ENCODE assay signal across 8 cellular contexts in the genomic region with DNA sequence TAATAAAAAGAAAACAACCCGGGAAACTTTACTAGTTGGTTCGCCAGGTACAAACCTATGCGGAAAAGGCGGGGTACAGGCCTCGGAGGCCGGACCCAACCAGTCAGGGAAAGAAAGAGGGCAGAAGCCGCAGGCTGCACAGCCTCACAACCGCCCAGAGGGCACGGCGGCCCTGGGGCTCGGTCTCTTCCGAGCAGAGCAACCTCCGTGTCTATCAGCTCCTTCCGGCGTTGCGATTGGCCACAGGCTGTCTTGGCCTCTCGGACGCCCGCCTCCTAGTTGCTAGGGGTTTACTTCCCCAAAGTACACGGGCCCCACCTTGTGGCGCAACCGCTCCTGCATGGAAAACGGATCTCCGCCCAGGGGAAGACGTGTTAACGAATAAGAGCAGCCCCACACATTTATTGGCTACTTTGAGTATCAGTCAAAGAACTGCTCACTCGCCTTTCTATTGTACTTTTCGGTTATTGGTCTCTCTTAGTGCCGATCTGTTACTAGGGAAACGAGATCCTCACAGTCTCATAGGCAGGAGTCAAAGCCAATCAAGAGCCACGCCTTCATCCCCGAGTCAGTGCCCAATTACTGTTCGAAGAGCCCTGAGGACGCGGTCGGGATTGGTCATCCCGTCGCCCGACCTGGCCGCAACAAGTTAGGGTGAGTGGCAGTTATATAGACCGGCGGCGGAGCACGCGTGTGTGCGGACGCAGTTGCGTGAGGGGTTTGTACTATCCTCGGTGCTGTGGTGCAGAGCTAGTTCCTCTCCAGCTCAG. TPM values are rescaled to one million over a fixed set of nuclear protein-coding genes. Genes with fewer than 3 reads are reported as not detected.
DNase-seq lines count a peak whose midpoint lies in the region; ATAC-seq and TF ChIP-seq lines count a peak whose summit lies in the region.

A gene (plus strand): TSS at position 696 of the 770 bp plus-strand sequence. CDS start 14,667 bp downstream, outside the sequence.

- no peaks in the 10 kb centered on the region for H3K9me3 Mint-ChIP-seq in progenitor cell of endocrine pancreas (ENCODE audit: low read depth)

- peaks cover 58% of the 10 kb centered on the region for H3K4me1 ChIP-seq in left ventricle myocardium inferior

- peak; percentile 97 to 99 for DNase-seq in NCI-H187 (lab: John Stamatoyannopoulos, UW)
- DNase-seq in T-helper 2 cell = peak; percentile 95 to 100 (median 99)
- DNase-seq in left ventricle myocardium inferior = peak; percentile 100
- peak; percentile 99 for DNase-seq in progenitor cell of endocrine pancreas (ENCODE audit: low spot score, unreplicated experiment)
- peak; percentile 100 for DNase-seq in ureter (ENCODE audit: low spot score)

- intact Hi-C loops in left ventricle myocardium inferior (cut with micrococcal nuclease) = no loop called here

- no peaks in the 10 kb centered on the region for H3K27me3 ChIP-seq in left ventricle myocardium inferior (ENCODE audit: low read depth)

- no peaks in the 10 kb centered on the region for H3K27me3 Mint-ChIP-seq in progenitor cell of endocrine pancreas

- TF ChIP-seq CTCF in left ventricle myocardium inferior (IDR thresholded peaks at IDR 0.05; ENCODE audit: borderline replicate concordance) (peak; percentile 72), progenitor cell of endocrine pancreas (IDR thresholded peaks at IDR 0.05; ENCODE audit: unreplicated experiment) (peak; percentile 55)

- H3K36me3 ChIP-seq in left ventricle myocardium inferior = no peaks in the 10 kb centered on the region

- H3K27ac ChIP-seq in angular gyrus (ENCODE audit: low read depth, low read length) = peak within 1 kb of the TSS; percentile 99
- peak within 1 kb of the TSS; percentile 99 for H3K27ac ChIP-seq in left ventricle myocardium inferior (replicated peaks)

- H3K4me3 Mint-ChIP-seq in progenitor cell of endocrine pancreas (ENCODE audit: low read depth) = peak within 1 kb of the TSS; percentile 89

- H3K4me3 ChIP-seq in left ventricle myocardium inferior = peak within 1 kb of the TSS; percentile 88

- H3K9me3 ChIP-seq in left ventricle myocardium inferior (replicated peaks) = no peaks in the 10 kb centered on the region

- H3K36me3 Mint-ChIP-seq in progenitor cell of endocrine pancreas (ENCODE audit: insufficient read depth) = peaks cover 1% of the 10 kb centered on the region

- peak; percentile 79 for ATAC-seq in GM18498 (IDR thresholded peaks at IDR 0.05; ENCODE audit: unreplicated experiment)
- ATAC-seq in HG02938 (IDR thresholded peaks at IDR 0.05; ENCODE audit: unreplicated experiment) = peak; percentile 82

- H3K4me1 Mint-ChIP-seq in progenitor cell of endocrine pancreas (ENCODE audit: low read depth) = peaks cover 35% of the 10 kb centered on the region

- H3K27ac Mint-ChIP-seq in progenitor cell of endocrine pancreas = peak within 1 kb of the TSS; percentile 95

RNA-seq across cellular contexts. Expression of the gene that starts here (rescaled TPM):
- total RNA-seq in left ventricle myocardium inferior = 95.0 TPM
- total RNA-seq in progenitor cell of endocrine pancreas = 220 and 226 TPM in 2 replicates
- 209 TPM for total RNA-seq in ureter

Comparison
In these comparisons a context has a peak if more than half of its experiments do, and no peak if none do; other contexts are left out.
1. Peak in every context shown above with its lines: DNase-seq, ATAC-seq, H3K4me3 ChIP-seq and H3K27ac ChIP-seq.